ENCODE assay signal across 20 cellular contexts in genomic region chr4:189505380-189505779, GRCh38.
DNase-seq lines count a peak whose midpoint lies in the region; ATAC-seq, FAIRE-seq and TF ChIP-seq lines count a peak whose summit lies in the region.
"Had no signal": no experiment of that assay in that cellular context is flagged by ENCODE, and none has a peak within 500 bp of the region (broad histone marks: within the 10 kb centered on the region; RNA-seq: fewer than 3 reads in every experiment).

No MANE protein-coding gene starts in this region.

- in situ Hi-C loops in GM12878 (cut with MboI) = no loop called here

- RAD21 ChIA-PET in GM12878 (lab: Charles Lee; ENCODE audit: unreplicated experiment) = no interaction called here

- H3K79me2 ChIP-seq in GM12878 (ENCODE audit: control insufficient read depth, insufficient read depth, low read length) = no peaks in the 10 kb centered on the region

- BruUV-seq in GM12878 (replicated peaks; lab: Mats Ljungman, UMichigan) = no TSS peak

- peaks cover 0 to 3% (median 0%) of the 10 kb centered on the region in 5 donors for H3K36me3 Mint-ChIP-seq in naive thymus-derived CD4-positive, alpha-beta T cell
- H3K36me3 Mint-ChIP-seq in stimulated activated effector memory CD8-positive, alpha-beta T cell treated with anti-CD3 and anti-CD28 coated beads, Interleukin-12 subunit alpha, Interleukin-12 subunit beta, amount 100 ng/mL, for 72 hours = no peaks in the 10 kb centered on the region
- H3K36me3 Mint-ChIP-seq in activated T-cell treated with anti-CD3 and anti-CD28 coated beads, Interleukin-2, amount 50 U/mL, for 4 hours (ENCODE audit: insufficient read depth) = no peaks in the 10 kb centered on the region

- CTCF ChIA-PET in GM12878 (lab: Yijun Ruan, JAX) = no interaction called here
- CTCF ChIA-PET in naive thymus-derived CD4-positive, alpha-beta T cell (lab: Charles Lee) = no interaction called here

- no peak for TF ChIP-seq CTCF in GM12878 (IDR thresholded peaks at IDR 0.05 in 2 of 3, conservative IDR thresholded peaks at IDR 0.05 in 1 of 3; ENCODE audit: control insufficient read depth in 2 of 3, extremely low read depth in 1 of 3, insufficient read depth in 1 of 3, low read depth in 3 of 3, low read length in 3 of 3)

- H3K4me3 Mint-ChIP-seq in naive thymus-derived CD4-positive, alpha-beta T cell = no peak overlapping the region
- H3K4me3 Mint-ChIP-seq in stimulated activated effector memory CD8-positive, alpha-beta T cell treated with anti-CD3 and anti-CD28 coated beads, Interleukin-12 subunit alpha, Interleukin-12 subunit beta, amount 100 ng/mL, for 72 hours = no peak overlapping the region
- H3K4me3 Mint-ChIP-seq in activated T-cell treated with anti-CD3 and anti-CD28 coated beads, Interleukin-2, amount 50 U/mL, for 4 hours = no peak overlapping the region
- H3K4me3 Mint-ChIP-seq: CD4-positive, alpha-beta T cell; HFFc6 had no signal

- no peak for TF ChIP-seq POLR2A in GM12878 (IDR thresholded peaks at IDR 0.05; ENCODE audit: low read depth, low read length)

- H2AFZ ChIP-seq in GM12878 (ENCODE audit: control insufficient read depth, low read depth, low read length) = no peak overlapping the region

- SMC1A ChIA-PET in GM12878 (lab: Charles Lee; ENCODE audit: uncharacterized antibody, unreplicated experiment) = no interaction called here

- FAIRE-seq in GM12878 (lab: Jason Lieb, UNC) = no peak
- FAIRE-seq: A204.1 had no signal

- H3K9me3 Mint-ChIP-seq in naive thymus-derived CD4-positive, alpha-beta T cell = peaks cover 0 to 17% (median 5%) of the 10 kb centered on the region in 11 donors
- H3K9me3 Mint-ChIP-seq in stimulated activated effector memory CD8-positive, alpha-beta T cell treated with anti-CD3 and anti-CD28 coated beads, Interleukin-12 subunit alpha, Interleukin-12 subunit beta, amount 100 ng/mL, for 72 hours = peaks cover 12% of the 10 kb centered on the region
- H3K9me3 Mint-ChIP-seq in activated T-cell treated with anti-CD3 and anti-CD28 coated beads, Interleukin-2, amount 50 U/mL, for 4 hours = peaks cover 9% of the 10 kb centered on the region

- no peaks in the 10 kb centered on the region for H3K27me3 ChIP-seq in GM12878 (replicated peaks in 1 of 2; ENCODE audit: control insufficient read depth in 2 of 2, insufficient read depth in 2 of 2, low read length in 1 of 2)
- no peaks in the 10 kb centered on the region for H3K27me3 ChIP-seq in naive thymus-derived CD4-positive, alpha-beta T cell (ENCODE audit: control insufficient read depth in 2 of 2, insufficient read depth in 2 of 2, low read length in 2 of 2)

- no peak for TF ChIP-seq RAD21 in GM12878 (IDR thresholded peaks at IDR 0.05; ENCODE audit: insufficient read depth, low read depth, low read length)

- no peaks in the 10 kb centered on the region for H3K36me3 ChIP-seq in GM12878 (ENCODE audit: control insufficient read depth in 2 of 2, insufficient read depth in 2 of 2, low read length in 1 of 2)
- no peaks in the 10 kb centered on the region for H3K36me3 ChIP-seq in naive thymus-derived CD4-positive, alpha-beta T cell (ENCODE audit: control insufficient read depth in 2 of 3, insufficient read depth in 3 of 3, low read length in 3 of 3)

- no peaks in the 10 kb centered on the region for H3K27me3 Mint-ChIP-seq in naive thymus-derived CD4-positive, alpha-beta T cell
- H3K27me3 Mint-ChIP-seq in activated T-cell treated with anti-CD3 and anti-CD28 coated beads, Interleukin-2, amount 50 U/mL, for 4 hours (ENCODE audit: low read depth) = no peaks in the 10 kb centered on the region
- H3K27me3 Mint-ChIP-seq: CD4-positive, alpha-beta T cell had no signal

- no peak for TF ChIP-seq EP300 in GM12878 (IDR thresholded peaks at IDR 0.05; ENCODE audit: borderline replicate concordance in 1 of 2, control insufficient read depth in 1 of 2, low read depth in 2 of 2, low read length in 2 of 2)

- POLR2A ChIA-PET in GM12878 (lab: Charles Lee) = no interaction called here
- POLR2A ChIA-PET in naive thymus-derived CD4-positive, alpha-beta T cell (lab: Charles Lee) = no interaction called here

- no peak overlapping the region for H3K4me3 ChIP-seq in GM12878
- no peak overlapping the region for H3K4me3 ChIP-seq in naive thymus-derived CD4-positive, alpha-beta T cell (ENCODE audit: low read length)

- no peak overlapping the region for H3K27ac Mint-ChIP-seq in naive thymus-derived CD4-positive, alpha-beta T cell
- H3K27ac Mint-ChIP-seq in stimulated activated effector memory CD8-positive, alpha-beta T cell treated with anti-CD3 and anti-CD28 coated beads, Interleukin-12 subunit alpha, Interleukin-12 subunit beta, amount 100 ng/mL, for 72 hours = no peak overlapping the region
- H3K27ac Mint-ChIP-seq: CD4-positive, alpha-beta T cell; HFFc6 had no signal

- H3K9me3 ChIP-seq in GM12878 (replicated peaks; ENCODE audit: control insufficient read depth, insufficient read depth, low read length) = no peaks in the 10 kb centered on the region
- no peaks in the 10 kb centered on the region for H3K9me3 ChIP-seq in naive thymus-derived CD4-positive, alpha-beta T cell (ENCODE audit: control insufficient read depth in 2 of 3, low read length in 3 of 3)

- DNase-seq in GM12878 (ENCODE audit: low read depth, low spot score) = no peak
- DNase-seq in naive thymus-derived CD4-positive, alpha-beta T cell = no peak
- no peak for DNase-seq in stimulated activated effector memory CD8-positive, alpha-beta T cell treated with anti-CD3 and anti-CD28 coated beads, Interleukin-12 subunit alpha, Interleukin-12 subunit beta, amount 100 ng/mL, for 72 hours (ENCODE audit: low spot score in 2 of 2)
- no peak for DNase-seq in hepatic stellate cell (ENCODE audit: low spot score)
- DNase-seq in activated T-cell treated with anti-CD3 and anti-CD28 coated beads, Interleukin-2, amount 50 U/mL, for 4 hours = no peak
- DNase-seq: ACHN; AML-193; CD4-positive, alpha-beta T cell; DMS153; DMS79; GF-D8; HCEC 1CT; HFFc6; Kasumi-1; KG1 had no signal

- no peak overlapping the region for H3K4me2 ChIP-seq in GM12878 (ENCODE audit: control insufficient read depth, insufficient read depth)

- no peaks in the 10 kb centered on the region for H3K4me1 ChIP-seq in GM12878 (ENCODE audit: control insufficient read depth, insufficient read depth, low read length)
- H3K4me1 ChIP-seq in naive thymus-derived CD4-positive, alpha-beta T cell (ENCODE audit: control insufficient read depth in 2 of 2, insufficient read depth in 2 of 2, low read length in 2 of 2) = no peaks in the 10 kb centered on the region

- no peaks in the 10 kb centered on the region for H4K20me1 ChIP-seq in GM12878 (ENCODE audit: control insufficient read depth, insufficient read depth)

- ATAC-seq in GM12878 (no peak), HG03139 (IDR thresholded peaks at IDR 0.05; ENCODE audit: unreplicated experiment) (no peak), HG02588 (IDR thresholded peaks at IDR 0.05; ENCODE audit: unreplicated experiment) (no peak)
- peak; percentile 26 for ATAC-seq in naive thymus-derived CD4-positive, alpha-beta T cell
- peak; percentile 16 for ATAC-seq in stimulated activated effector memory CD8-positive, alpha-beta T cell treated with anti-CD3 and anti-CD28 coated beads, Interleukin-12 subunit alpha, Interleukin-12 subunit beta, amount 100 ng/mL, for 72 hours
- ATAC-seq in activated T-cell treated with anti-CD3 and anti-CD28 coated beads, Interleukin-2, amount 50 U/mL, for 4 hours = no peak

- no peaks in the 10 kb centered on the region for H3K4me1 Mint-ChIP-seq in naive thymus-derived CD4-positive, alpha-beta T cell
- no peaks in the 10 kb centered on the region for H3K4me1 Mint-ChIP-seq in stimulated activated effector memory CD8-positive, alpha-beta T cell treated with anti-CD3 and anti-CD28 coated beads, Interleukin-12 subunit alpha, Interleukin-12 subunit beta, amount 100 ng/mL, for 72 hours
- H3K4me1 Mint-ChIP-seq in activated T-cell treated with anti-CD3 and anti-CD28 coated beads, Interleukin-2, amount 50 U/mL, for 4 hours (ENCODE audit: low read depth) = no peaks in the 10 kb centered on the region

- intact Hi-C loops in GM12878 (cut with micrococcal nuclease; ENCODE audit: unreplicated experiment) = no loop called here
- intact Hi-C loops in naive thymus-derived CD4-positive, alpha-beta T cell (cut with micrococcal nuclease) = no loop called here

- no peak overlapping the region for H3K9ac ChIP-seq in GM12878 (ENCODE audit: control insufficient read depth, insufficient read depth, low read length)

- no peak overlapping the region for H3K27ac ChIP-seq in GM12878 (ENCODE audit: control insufficient read depth, insufficient read depth)
- no peak overlapping the region for H3K27ac ChIP-seq in naive thymus-derived CD4-positive, alpha-beta T cell (ENCODE audit: low read depth, low read length)
- H3K27ac ChIP-seq: C4-2B, HL-60 had no signal

- WGBS in GM12878 (ENCODE audit: insufficient coverage, insufficient replicate concordance, low lambda C conversion rate, missing lambda C conversion rate) = 36% methylated on average over 3 of the region's 3 CpGs

TF ChIP-seq in GM12878, 131 proteins besides CTCF, POLR2A, EP300 and RAD21:
- TF ChIP-seq SRF (IDR thresholded peaks at IDR 0.05; ENCODE audit: low read depth in 2 of 2, low read length in 2 of 2) (no peak), BCL3 (IDR thresholded peaks at IDR 0.05; ENCODE audit: borderline replicate concordance, insufficient read depth, low read depth, low read length, poor library complexity, severe bottlenecking) (peak; percentile 84)
TF ChIP-seq in GM12878: peak in this region for 1.

Comparison
In these comparisons a context has a peak if more than half of its experiments do, and no peak if none do; other contexts are left out.
1. ATAC-seq: peak in naive thymus-derived CD4-positive, alpha-beta T cell (single experiment) and stimulated activated effector memory CD8-positive, alpha-beta T cell treated with anti-CD3 and anti-CD28 coated beads, Interleukin-12 subunit alpha, Interleukin-12 subunit beta, amount 100 ng/mL, for 72 hours (single experiment); none in GM12878 (single experiment), activated T-cell treated with anti-CD3 and anti-CD28 coated beads, Interleukin-2, amount 50 U/mL, for 4 hours (0 of 2), HG03139 (single experiment) and HG02588 (single experiment).